18 cellular contexts compared by ENCODE assay signal in the genomic region with DNA sequence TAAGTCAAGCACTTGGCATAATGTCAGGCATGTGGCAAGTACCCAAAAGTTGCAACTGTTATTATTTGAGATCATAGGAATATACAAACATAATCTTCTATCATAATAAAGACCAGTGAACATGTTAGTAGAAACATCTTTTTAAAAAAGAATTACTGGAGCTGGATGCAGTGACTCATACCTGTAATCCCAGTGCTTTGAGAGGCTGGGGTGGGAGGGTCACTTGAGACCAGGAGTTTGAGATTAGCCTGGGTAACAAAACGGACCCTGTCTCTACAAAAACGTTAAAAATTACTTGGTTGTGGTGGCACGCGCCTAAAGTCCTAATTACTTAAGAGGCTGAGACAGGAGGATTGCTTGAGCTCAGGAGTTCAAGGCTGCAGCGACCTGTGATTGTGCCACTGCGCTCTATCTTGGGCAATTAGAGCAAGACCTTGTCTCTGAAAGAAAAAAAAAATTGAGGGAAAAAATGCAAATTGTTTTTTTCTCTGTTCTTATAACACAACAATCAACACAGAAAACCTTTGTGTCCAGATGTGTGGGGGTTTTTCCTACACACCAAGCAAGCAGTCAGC.
"Had no signal": no experiment of that assay in that cellular context is flagged by ENCODE, and none has a peak within 500 bp of the region (broad histone marks: within the 10 kb centered on the region; RNA-seq: fewer than 3 reads in every experiment).

No MANE protein-coding gene starts in this region.

- H3K9me3 ChIP-seq: colonic mucosa, left lung, lower lobe of right lung, right atrium auricular region, stomach, thoracic aorta, transverse colon had no signal

- H3K27ac ChIP-seq: colonic mucosa, left lung, lower lobe of right lung, right atrium auricular region, stomach, thoracic aorta, transverse colon had no signal

- DNase-seq: colonic mucosa; effector CD4-positive, alpha-beta T cell; endodermal cell; heart right ventricle; hypothalamus; islet precursor cell; left lung; lower lobe of right lung; naive thymus-derived CD4-positive, alpha-beta T cell; nephron progenitor cell; small intestine; stimulated activated CD4-positive, alpha-beta T cell treated with anti-CD3 and anti-CD28 coated beads, Interleukin-12 subunit alpha, Interleukin-12 subunit beta, amount 100 ng/mL, for 4 hours; stimulated activated naive CD4-positive, alpha-beta T cell; stomach; substantia nigra; transverse colon had no signal

- H3K4me1 ChIP-seq: colonic mucosa had no signal

- H3K27me3 ChIP-seq: colonic mucosa, heart right ventricle, left lung, right atrium auricular region, stomach, transverse colon had no signal

- H3K4me3 ChIP-seq: colonic mucosa, heart right ventricle, left lung, lower lobe of right lung, right atrium auricular region, stomach, thoracic aorta, transverse colon had no signal

- H3K36me3 ChIP-seq: colonic mucosa, heart right ventricle, left lung, lower lobe of right lung, right atrium auricular region, stomach, thoracic aorta, transverse colon had no signal

- ATAC-seq: left lung; lower lobe of right lung; naive thymus-derived CD4-positive, alpha-beta T cell had no signal
